16 cellular contexts compared by ENCODE assay signal in the genomic region with DNA sequence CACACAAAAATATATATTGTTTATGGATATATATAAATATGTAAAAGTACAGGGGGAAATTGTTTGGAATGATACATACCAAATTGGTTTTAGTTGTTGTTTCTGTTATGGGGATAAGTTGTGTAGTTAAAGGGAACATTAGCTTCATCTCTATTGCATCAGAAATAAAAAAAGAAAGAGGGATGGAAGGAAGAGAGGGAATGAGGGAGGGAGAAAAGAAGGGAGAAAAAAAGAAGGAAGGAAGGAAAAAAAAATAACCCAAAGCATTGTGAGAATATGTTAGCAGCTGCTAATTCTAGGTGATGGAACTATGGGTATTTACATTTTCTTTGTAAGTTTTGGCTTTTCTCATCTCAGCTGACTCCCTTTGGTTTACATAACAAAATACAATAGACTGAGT. TPM values are rescaled to one million over a fixed set of nuclear protein-coding genes. Genes with fewer than 3 reads are reported as not detected.
DNase-seq lines count a peak whose midpoint lies in the region; ATAC-seq and TF ChIP-seq lines count a peak whose summit lies in the region.
"Had no signal": no experiment of that assay in that cellular context is flagged by ENCODE, and none has a peak within 500 bp of the region (broad histone marks: within the 10 kb centered on the region; RNA-seq: fewer than 3 reads in every experiment).

No MANE protein-coding gene starts in this region.

- peak overlapping the region; percentile 20 for H3K27ac ChIP-seq in CD4-positive, alpha-beta memory T cell (ENCODE audit: low read depth, low read length)
- H3K27ac ChIP-seq in DND-41 (ENCODE audit: low read length) (peak overlapping the region; percentile 77), OCI-LY3 (ENCODE audit: low read length) (no peak overlapping the region), prostate gland (no peak overlapping the region)
- H3K27ac ChIP-seq: SJSA1 had no signal

- H3K4me3 Mint-ChIP-seq in CD4-positive, alpha-beta memory T cell, result peak overlapping the region; percentile 53 to 87 (median 68)
- H3K4me3 Mint-ChIP-seq in central memory CD8-positive, alpha-beta T cell, result peak overlapping the region; percentile 2

- no peak for TF ChIP-seq CTCF in DND-41 (IDR thresholded peaks at IDR 0.05; ENCODE audit: borderline replicate concordance, extremely low read depth, low read length, poor library complexity, severe bottlenecking)
- TF ChIP-seq CTCF in OCI-LY3 (IDR thresholded peaks at IDR 0.05; ENCODE audit: low read depth, low read length), result no peak
- TF ChIP-seq CTCF in prostate gland (IDR thresholded peaks at IDR 0.05), result no peak

- TF ChIP-seq POLR2A in prostate gland (IDR thresholded peaks at IDR 0.05), result no peak

- POLR2A ChIA-PET in CD4-positive, alpha-beta memory T cell (lab: Charles Lee; ENCODE audit: partially characterized antibody), result no interaction called here

- H2AFZ ChIP-seq in DND-41 (ENCODE audit: low read depth, low read length) (peak overlapping the region; percentile 74), OCI-LY3 (ENCODE audit: low read depth, low read length) (0 out of 2 replicates have a peak overlapping the region, but pooled peaks have one; percentile 29)

- H3K4me3 ChIP-seq in CD4-positive, alpha-beta memory T cell (ENCODE audit: low read length in 2 of 2), result no peak overlapping the region
- H3K4me3 ChIP-seq in DND-41 (ENCODE audit: low read depth in 1 of 2, low read length in 2 of 2) (peak overlapping the region in 1 of 2 experiments; percentile 47; a peak in 2 of 4 replicates), OCI-LY3 (ENCODE audit: low read length) (no peak overlapping the region), prostate gland (no peak overlapping the region)
- H3K4me3 ChIP-seq: SJSA1 had no signal

- H3K27me3 Mint-ChIP-seq in CD4-positive, alpha-beta memory T cell, result no peaks in the 10 kb centered on the region
- H3K27me3 Mint-ChIP-seq in central memory CD8-positive, alpha-beta T cell, result peaks cover 10% of the 10 kb centered on the region

- intact Hi-C loops in CD4-positive, alpha-beta memory T cell (cut with micrococcal nuclease), result no loop called here
- intact Hi-C loops in prostate gland (cut with DNase I), result no loop called here

- DNase-seq in CD4-positive, alpha-beta memory T cell, result no peak
- DNase-seq in DND-41 (no peak), prostate gland (ENCODE audit: low spot score) (no peak), KG1 (lab: John Stamatoyannopoulos, UW) (no peak), inferior parietal cortex (ENCODE audit: extremely low spot score) (no peak)
- no peak for DNase-seq in central memory CD8-positive, alpha-beta T cell (ENCODE audit: low spot score in 2 of 2)
- DNase-seq: EL, HCEC 1CT, NCI-H1092, NCI-H2227 treated with DMSO at 0.1 percent for 48 hours, NCI-H526 had no signal

- H3K79me2 ChIP-seq in DND-41 (ENCODE audit: insufficient read depth, low read length), result peaks cover 21% of the 10 kb centered on the region; the same call in 1 of the 2 replicates
- H3K79me2 ChIP-seq in OCI-LY3 (ENCODE audit: low read length), result no peaks in the 10 kb centered on the region

- no peaks in the 10 kb centered on the region for H3K36me3 ChIP-seq in CD4-positive, alpha-beta memory T cell (ENCODE audit: insufficient read depth, low read length)
- peaks cover 17% of the 10 kb centered on the region for H3K36me3 ChIP-seq in DND-41 (ENCODE audit: insufficient read depth, low read length)
- no peaks in the 10 kb centered on the region for H3K36me3 ChIP-seq in OCI-LY3 (replicated peaks; ENCODE audit: low read depth, low read length)
- no peaks in the 10 kb centered on the region for H3K36me3 ChIP-seq in prostate gland
- H3K36me3 ChIP-seq: SJSA1 had no signal

- H3K4me1 ChIP-seq in CD4-positive, alpha-beta memory T cell (ENCODE audit: insufficient read depth, low read length), result peaks cover 32% of the 10 kb centered on the region
- H3K4me1 ChIP-seq in DND-41 (ENCODE audit: insufficient read depth, low read length) (peaks cover 65% of the 10 kb centered on the region), OCI-LY3 (ENCODE audit: low read length) (peaks cover 27% of the 10 kb centered on the region), prostate gland (replicated peaks) (no peaks in the 10 kb centered on the region)
- H3K4me1 ChIP-seq: SJSA1 had no signal

- H3K4me1 Mint-ChIP-seq in CD4-positive, alpha-beta memory T cell, result peaks cover 24 to 67% (median 39%) of the 10 kb centered on the region in 4 donors
- H3K4me1 Mint-ChIP-seq in central memory CD8-positive, alpha-beta T cell, result peaks cover 6% of the 10 kb centered on the region

- ATAC-seq in DND-41 (ENCODE audit: insufficient read depth, low read depth), result no peak
- ATAC-seq in central memory CD8-positive, alpha-beta T cell (replicated peaks; ENCODE audit: extremely low read depth, poor library complexity, severe bottlenecking), result no peak

- H3K9me3 ChIP-seq in CD4-positive, alpha-beta memory T cell (ENCODE audit: control insufficient read depth in 1 of 2, low read length in 2 of 2), result no peaks in the 10 kb centered on the region
- H3K9me3 ChIP-seq in DND-41 (ENCODE audit: insufficient read depth, low read length, severe bottlenecking), result no peaks in the 10 kb centered on the region
- no peaks in the 10 kb centered on the region for H3K9me3 ChIP-seq in OCI-LY3 (ENCODE audit: insufficient read depth, low read length)
- H3K9me3 ChIP-seq in prostate gland, result no peaks in the 10 kb centered on the region
- H3K9me3 ChIP-seq: SJSA1 had no signal

- H3K27ac Mint-ChIP-seq in CD4-positive, alpha-beta memory T cell, result peak overlapping the region in 6 of 7 donors; percentile 30 to 90 (median 80)
- no peak overlapping the region for H3K27ac Mint-ChIP-seq in central memory CD8-positive, alpha-beta T cell (ENCODE audit: low read depth)

- peaks cover 0 to 4% (median 0%) of the 10 kb centered on the region in 8 donors for H3K9me3 Mint-ChIP-seq in CD4-positive, alpha-beta memory T cell
- H3K9me3 Mint-ChIP-seq in central memory CD8-positive, alpha-beta T cell, result no peaks in the 10 kb centered on the region

- CTCF ChIA-PET in CD4-positive, alpha-beta memory T cell (lab: Charles Lee; ENCODE audit: partially characterized antibody), result interaction anchor here (1.7 kb wide), 1 partner anchor 47 kb away, joined by 4 read pairs; no protein-coding TSS in a partner anchor

- no peaks in the 10 kb centered on the region for H3K27me3 ChIP-seq in CD4-positive, alpha-beta memory T cell (ENCODE audit: insufficient read depth, low read length)
- H3K27me3 ChIP-seq in DND-41 (ENCODE audit: insufficient read depth, low read length, poor library complexity) (no peaks in the 10 kb centered on the region), OCI-LY3 (ENCODE audit: low read depth, low read length) (no peaks in the 10 kb centered on the region), prostate gland (replicated peaks; ENCODE audit: insufficient read depth) (no peaks in the 10 kb centered on the region)
- H3K27me3 ChIP-seq: SJSA1 had no signal

- H3K9ac ChIP-seq in DND-41 (ENCODE audit: low read depth, low read length) (peak overlapping the region; percentile 44), OCI-LY3 (ENCODE audit: low read length) (no peak overlapping the region)

- H3K36me3 Mint-ChIP-seq in CD4-positive, alpha-beta memory T cell, result peaks cover 5 to 16% of the 10 kb centered on the region in 2 donors
- H3K36me3 Mint-ChIP-seq in central memory CD8-positive, alpha-beta T cell (ENCODE audit: insufficient read depth), result no peaks in the 10 kb centered on the region

- H4K20me1 ChIP-seq in DND-41 (ENCODE audit: insufficient read depth, low read length), result no peaks in the 10 kb centered on the region
- no peaks in the 10 kb centered on the region for H4K20me1 ChIP-seq in OCI-LY3 (ENCODE audit: insufficient read depth, low read length)

- peak overlapping the region; percentile 51 for H3K4me2 ChIP-seq in DND-41 (ENCODE audit: insufficient read depth, low read length)
- H3K4me2 ChIP-seq in OCI-LY3 (ENCODE audit: low read length), result no peak overlapping the region

RNA-seq across cellular contexts. Expression of a gene that starts 1.3 kb away (rescaled TPM):
- 1 to 10 TPM; 5.3 to 6.9 TPM for total RNA-seq in CD4-positive, alpha-beta memory T cell
- 10 to 100 TPM in 1 of 2 donors, 1 to 10 TPM in 1; 5.6 to 12.3 TPM for polyA plus RNA-seq in CD4-positive, alpha-beta memory T cell
- not detected for total RNA-seq in prostate gland
- total RNA-seq: HT1080, M059J, SJSA1 had no signal
- polyA plus RNA-seq: BJ had no signal

RNA-seq across cellular contexts. Expression of a gene that starts 51.0 kb away (rescaled TPM):
- under 1 TPM; 0.29 to 0.33 TPM for total RNA-seq in CD4-positive, alpha-beta memory T cell
- 1 to 10 TPM; 1.6 to 3.7 TPM for polyA plus RNA-seq in CD4-positive, alpha-beta memory T cell
- 1 to 10 TPM; 2.7 to 3.4 TPM for total RNA-seq in prostate gland
- total RNA-seq: HT1080, SJSA1 had no signal

RNA-seq across cellular contexts. Expression of a gene that starts 52.3 kb away (rescaled TPM):
- total RNA-seq in CD4-positive, alpha-beta memory T cell, result 10 to 100 TPM; 46.0 to 53.5 TPM
- polyA plus RNA-seq in CD4-positive, alpha-beta memory T cell, result 10 to 100 TPM; 44.5 to 55.5 TPM
- 10 to 100 TPM; 36.7 to 72.4 TPM for total RNA-seq in prostate gland

Comparison
In these comparisons a context has a peak if more than half of its experiments do, and no peak if none do; other contexts are left out.
1. H3K27ac ChIP-seq: peak in CD4-positive, alpha-beta memory T cell (single experiment) and DND-41 (single experiment); none in OCI-LY3 (single experiment) and prostate gland (0 of 2).
2. RNA of a gene that starts 1.3 kb away (total RNA-seq): 5.3 to 6.9 TPM in CD4-positive, alpha-beta memory T cell; not detected in prostate gland; every median in the first group is over 4 times any median in the second.